Comparison of ENCODE assay signal across 30 cellular contexts in genomic region chr7:118305686-118306085, GRCh38.
DNase-seq lines count a peak whose midpoint lies in the region; ATAC-seq, FAIRE-seq and TF ChIP-seq lines count a peak whose summit lies in the region.
"Had no signal": no experiment of that assay in that cellular context is flagged by ENCODE, and none has a peak within 500 bp of the region (broad histone marks: within the 10 kb centered on the region; RNA-seq: fewer than 3 reads in every experiment).

No MANE protein-coding gene starts in this region.

- TF ChIP-seq POLR2A in NB4 (IDR thresholded peaks at IDR 0.05; ENCODE audit: extremely low read depth, insufficient read length), result peak; percentile 25
- TF ChIP-seq POLR2A in thyroid gland (IDR thresholded peaks at IDR 0.05), result no peak

- H3K9me3 ChIP-seq in DND-41 (ENCODE audit: insufficient read depth, low read length, severe bottlenecking) (peaks cover 16% of the 10 kb centered on the region), astrocyte (ENCODE audit: insufficient read depth, low read depth, low read length) (no peaks in the 10 kb centered on the region), thyroid gland (no peaks in the 10 kb centered on the region)
- H3K9me3 ChIP-seq: colonic mucosa, gastrocnemius medialis, ovary, right atrium auricular region had no signal

- no peak for FAIRE-seq in astrocyte (lab: Jason Lieb, UNC)
- FAIRE-seq: HTR-8/SVneo had no signal

- peaks cover 5% of the 10 kb centered on the region for H3K9me3 Mint-ChIP-seq in astrocyte (ENCODE audit: unreplicated experiment)

- H3K4me2 ChIP-seq in DND-41 (ENCODE audit: insufficient read depth, low read length), result no peak overlapping the region
- H3K4me2 ChIP-seq in astrocyte (ENCODE audit: low read length), result no peak overlapping the region
- H3K4me2 ChIP-seq: BLaER1 had no signal

- H3K27ac ChIP-seq in DND-41 (ENCODE audit: low read length), result peak overlapping the region; percentile 67; the same call in 1 of the 2 replicates
- no peak overlapping the region for H3K27ac ChIP-seq in astrocyte (ENCODE audit: low read depth, low read length)
- H3K27ac ChIP-seq in foreskin keratinocyte, result no peak overlapping the region
- no peak overlapping the region for H3K27ac ChIP-seq in thyroid gland
- H3K27ac ChIP-seq: BLaER1, colonic mucosa, gastrocnemius medialis, ovary, right atrium auricular region, SK-N-MC, spleen had no signal

- H3K27ac Mint-ChIP-seq in astrocyte (ENCODE audit: unreplicated experiment), result peak overlapping the region; percentile 34
- H3K27ac Mint-ChIP-seq: activated naive CD8-positive, alpha-beta T cell treated with anti-CD3 and anti-CD28 coated beads, Interleukin-2, amount 10 ng/mL, durations not matched to agents 7 days and 5 days; nephron progenitor cell; T-helper 17 cell had no signal

- no peak overlapping the region for H3K4me3 ChIP-seq in DND-41 (ENCODE audit: low read depth in 1 of 2, low read length in 2 of 2)
- H3K4me3 ChIP-seq in NB4 (ENCODE audit: low read depth, low read length), result no peak overlapping the region
- H3K4me3 ChIP-seq in astrocyte (ENCODE audit: insufficient read depth, low read depth, low read length), result no peak overlapping the region
- no peak overlapping the region for H3K4me3 ChIP-seq in thyroid gland (replicated peaks in 1 of 3)
- H3K4me3 ChIP-seq: BLaER1, colonic mucosa, gastrocnemius medialis, ovary, right atrium auricular region, SK-N-MC, spleen had no signal

- H2AFZ ChIP-seq in DND-41 (ENCODE audit: low read depth, low read length) (peak overlapping the region; percentile 2; the same call in 1 of the 2 replicates), astrocyte (ENCODE audit: low read depth, low read length) (no peak overlapping the region)

- H3K4me1 ChIP-seq in DND-41 (ENCODE audit: insufficient read depth, low read length) (peaks cover 57% of the 10 kb centered on the region), astrocyte (ENCODE audit: insufficient read depth, low read length) (no peaks in the 10 kb centered on the region), foreskin keratinocyte (no peaks in the 10 kb centered on the region), thyroid gland (no peaks in the 10 kb centered on the region)
- H3K4me1 ChIP-seq: BLaER1, colonic mucosa, gastrocnemius medialis, right atrium auricular region, spleen had no signal

- 0 out of 2 replicates have a peak, but pooled peaks cover 5% of the 10 kb centered on the region for H3K36me3 ChIP-seq in DND-41 (ENCODE audit: insufficient read depth, low read length)
- no peaks in the 10 kb centered on the region for H3K36me3 ChIP-seq in astrocyte (ENCODE audit: insufficient read depth, low read length)
- H3K36me3 ChIP-seq in thyroid gland, result no peaks in the 10 kb centered on the region
- H3K36me3 ChIP-seq: BLaER1, colonic mucosa, gastrocnemius medialis, ovary, right atrium auricular region, spleen had no signal

- H3K9ac ChIP-seq in DND-41 (ENCODE audit: low read depth, low read length) (no peak overlapping the region; the same call in 1 of the 2 replicates), astrocyte (ENCODE audit: low read length) (no peak overlapping the region)
- H3K9ac ChIP-seq: BLaER1 had no signal

- WGBS in thyroid gland, 2 donors, result 54 to 65% methylated on average over 1 of the region's 1 CpG

- no peak for DNase-seq in DND-41
- DNase-seq in NB4 (ENCODE audit: low read depth), result peak; percentile 92
- no peak for DNase-seq in astrocyte (ENCODE audit: low read depth)
- DNase-seq in foreskin keratinocyte, result peak; percentile 20 to 27
- DNase-seq in NCI-H2171 treated with DMSO at 0.1 percent for 48 hours (lab: John Stamatoyannopoulos, UW), result no peak
- no peak for DNase-seq in SW480 (ENCODE audit: low spot score)
- no peak for DNase-seq in thyroid gland
- DNase-seq: activated gamma-delta T cell; activated naive CD8-positive, alpha-beta T cell treated with anti-CD3 and anti-CD28 coated beads, Interleukin-2, amount 10 ng/mL, durations not matched to agents 7 days and 5 days; activated T-cell treated with anti-CD3 and anti-CD28 coated beads, Interleukin-2, amount 50 U/mL, for 1 hour; colonic mucosa; DMS153; effector CD8-positive, alpha-beta T cell; gastrocnemius medialis; KBM-7; NCI-H1048; NCI-H1694 treated with DMSO at 0.1 percent for 48 hours; NCI-H526 treated with DMSO at 0.1 percent for 48 hours; nephron progenitor cell; ovary; RPMI8226; spleen; T-helper 17 cell; trophoblast cell had no signal

- peak; percentile 41; the same call in 1 of the 3 replicates for ATAC-seq in DND-41 (ENCODE audit: insufficient read depth, low read depth)
- ATAC-seq in foreskin keratinocyte, result no peak
- ATAC-seq in GM21529 (IDR thresholded peaks at IDR 0.05; ENCODE audit: unreplicated experiment), result no peak
- ATAC-seq: gastrocnemius medialis, HCT116, T-helper 17 cell had no signal

- intact Hi-C loops in thyroid gland (cut with DNase I), result no loop called here

- TF ChIP-seq CTCF in DND-41 (IDR thresholded peaks at IDR 0.05; ENCODE audit: borderline replicate concordance, extremely low read depth, low read length, poor library complexity, severe bottlenecking), result no peak
- TF ChIP-seq CTCF in NB4 (IDR thresholded peaks at IDR 0.05; ENCODE audit: low read depth, low read length), result no peak
- no peak for TF ChIP-seq CTCF in astrocyte (IDR thresholded peaks at IDR 0.05; ENCODE audit: insufficient read depth, low read depth, low read length)
- TF ChIP-seq CTCF in foreskin keratinocyte (conservative IDR thresholded peaks at IDR 0.05), result no peak
- no peak for TF ChIP-seq CTCF in thyroid gland (IDR thresholded peaks at IDR 0.05)

- H3K27me3 ChIP-seq in DND-41 (ENCODE audit: insufficient read depth, low read length, poor library complexity), result no peaks in the 10 kb centered on the region
- no peaks in the 10 kb centered on the region for H3K27me3 ChIP-seq in astrocyte (ENCODE audit: insufficient read depth, low read length)
- no peaks in the 10 kb centered on the region for H3K27me3 ChIP-seq in foreskin keratinocyte
- H3K27me3 ChIP-seq in thyroid gland, result no peaks in the 10 kb centered on the region
- H3K27me3 ChIP-seq: BLaER1, colonic mucosa, gastrocnemius medialis, ovary, right atrium auricular region had no signal

- no peaks in the 10 kb centered on the region for H3K79me2 ChIP-seq in DND-41 (ENCODE audit: insufficient read depth, low read length)
- H3K79me2 ChIP-seq in astrocyte (ENCODE audit: insufficient read depth, low read length), result no peaks in the 10 kb centered on the region

- H3K4me3 Mint-ChIP-seq in astrocyte (ENCODE audit: unreplicated experiment), result no peak overlapping the region
- H3K4me3 Mint-ChIP-seq: activated naive CD8-positive, alpha-beta T cell treated with anti-CD3 and anti-CD28 coated beads, Interleukin-2, amount 10 ng/mL, durations not matched to agents 7 days and 5 days; nephron progenitor cell; T-helper 17 cell had no signal

- no peaks in the 10 kb centered on the region for H3K27me3 Mint-ChIP-seq in astrocyte (ENCODE audit: low read depth, unreplicated experiment)

- H4K20me1 ChIP-seq in DND-41 (ENCODE audit: insufficient read depth, low read length) (no peaks in the 10 kb centered on the region), astrocyte (ENCODE audit: insufficient read depth, low read length) (no peaks in the 10 kb centered on the region)
- H4K20me1 ChIP-seq: BLaER1 had no signal

- peaks cover 6% of the 10 kb centered on the region for H3K4me1 Mint-ChIP-seq in astrocyte (ENCODE audit: low read depth, unreplicated experiment)
- H3K4me1 Mint-ChIP-seq: nephron progenitor cell, T-helper 17 cell had no signal

- H3K36me3 Mint-ChIP-seq in astrocyte (ENCODE audit: low read depth, unreplicated experiment), result no peaks in the 10 kb centered on the region
- H3K36me3 Mint-ChIP-seq: activated naive CD8-positive, alpha-beta T cell treated with anti-CD3 and anti-CD28 coated beads, Interleukin-2, amount 10 ng/mL, durations not matched to agents 7 days and 5 days had no signal

Comparison
In these comparisons a context has a peak if more than half of its experiments do, and no peak if none do; other contexts are left out.
1. DNase-seq: peak in NB4 (single experiment) and foreskin keratinocyte (2 of 2); none in DND-41 (single experiment), astrocyte (single experiment), NCI-H2171 treated with DMSO at 0.1 percent for 48 hours (single experiment), SW480 (single experiment) and thyroid gland (0 of 2).